ENCODE assay signal across 29 cellular contexts in genomic region chr9:4010309-4010708, GRCh38.
"Had no signal": no experiment of that assay in that cellular context is flagged by ENCODE, and none has a peak within 500 bp of the region (broad histone marks: within the 10 kb centered on the region; RNA-seq: fewer than 3 reads in every experiment).

No MANE protein-coding gene starts in this region.

- H3K4me3 ChIP-seq: adrenal gland, body of pancreas, coronary artery, dorsolateral prefrontal cortex, esophagus muscularis mucosa, gastrocnemius medialis, heart left ventricle had no signal

- ATAC-seq: activated CD4-positive, alpha-beta T cell treated with anti-CD3 and anti-CD28 coated beads for 36 hours; activated CD8-positive, alpha-beta memory T cell treated with anti-CD3 and anti-CD28 coated beads, Interleukin-2, amount 10 ng/mL, durations not matched to agents 7 days and 5 days; activated CD8-positive, alpha-beta T cell treated with anti-CD3 and anti-CD28 coated beads, Interleukin-2, amount 10 ng/mL, durations not matched to agents 7 days and 5 days; activated naive CD8-positive, alpha-beta T cell treated with anti-CD3 and anti-CD28 coated beads, Interleukin-2, amount 50 U/mL, for 24 hours; body of pancreas; foreskin keratinocyte; gastrocnemius medialis; heart left ventricle had no signal

- H3K27me3 ChIP-seq: adrenal gland, body of pancreas, dorsolateral prefrontal cortex, esophagus muscularis mucosa, foreskin keratinocyte, gastrocnemius medialis, heart left ventricle had no signal

- DNase-seq: activated CD4-positive, alpha-beta memory T cell treated with anti-CD3 and anti-CD28 coated beads for 36 hours; activated CD4-positive, alpha-beta T cell treated with anti-CD3 and anti-CD28 coated beads for 36 hours; activated CD4-positive, CD25-positive, alpha-beta regulatory T cell; activated CD4-positive, CD25-positive, alpha-beta regulatory T cell treated with anti-CD3 and anti-CD28 coated beads, Interleukin-2, amount 50 U/mL, for 72 hours; activated CD8-positive, alpha-beta memory T cell treated with anti-CD3 and anti-CD28 coated beads, Interleukin-2, amount 10 ng/mL, durations not matched to agents 7 days and 5 days; activated CD8-positive, alpha-beta memory T cell treated with anti-CD3 and anti-CD28 coated beads, Interleukin-2, amount 50 U/mL, for 4 hours; activated CD8-positive, alpha-beta T cell treated with anti-CD3 and anti-CD28 coated beads, Interleukin-2, amount 10 ng/mL, durations not matched to agents 7 days and 5 days; activated effector memory CD4-positive, alpha-beta T cell treated with anti-CD3 and anti-CD28 coated beads, Interleukin-2, amount 50 U/mL, for 16 hours; activated naive CD4-positive, alpha-beta T cell treated with anti-CD3 and anti-CD28 coated beads for 36 hours; activated naive CD8-positive, alpha-beta T cell treated with anti-CD3 and anti-CD28 coated beads for 36 hours; activated naive CD8-positive, alpha-beta T cell treated with anti-CD3 and anti-CD28 coated beads, Interleukin-2, amount 50 U/mL, for 24 hours; activated T-cell treated with anti-CD3 and anti-CD28 coated beads, Interleukin-2, amount 50 U/mL, for 1 hour; activated T-cell treated with anti-CD3 and anti-CD28 coated beads, Interleukin-2, amount 50 U/mL, for 48 hours; adrenal gland; amygdala; aorta; body of pancreas; cerebellar nuclear complex; dorsolateral prefrontal cortex; effector memory CD4-positive, alpha-beta T cell; endodermal cell; erythroblast; foreskin keratinocyte; gastrocnemius medialis; glutamatergic neuron; heart left ventricle; T1000 had no signal

- H3K9me3 ChIP-seq: adrenal gland, body of pancreas, esophagus muscularis mucosa, gastrocnemius medialis, heart left ventricle had no signal

- H3K27ac ChIP-seq: adrenal gland, body of pancreas, coronary artery, dorsolateral prefrontal cortex, esophagus muscularis mucosa, foreskin keratinocyte, gastrocnemius medialis, heart left ventricle had no signal

- H3K36me3 ChIP-seq: adrenal gland, esophagus muscularis mucosa, gastrocnemius medialis, heart left ventricle had no signal

- H3K4me1 ChIP-seq: adrenal gland, body of pancreas, esophagus muscularis mucosa, foreskin keratinocyte, gastrocnemius medialis had no signal
